Comparison of ENCODE assay signal across 18 cellular contexts in the genomic region with DNA sequence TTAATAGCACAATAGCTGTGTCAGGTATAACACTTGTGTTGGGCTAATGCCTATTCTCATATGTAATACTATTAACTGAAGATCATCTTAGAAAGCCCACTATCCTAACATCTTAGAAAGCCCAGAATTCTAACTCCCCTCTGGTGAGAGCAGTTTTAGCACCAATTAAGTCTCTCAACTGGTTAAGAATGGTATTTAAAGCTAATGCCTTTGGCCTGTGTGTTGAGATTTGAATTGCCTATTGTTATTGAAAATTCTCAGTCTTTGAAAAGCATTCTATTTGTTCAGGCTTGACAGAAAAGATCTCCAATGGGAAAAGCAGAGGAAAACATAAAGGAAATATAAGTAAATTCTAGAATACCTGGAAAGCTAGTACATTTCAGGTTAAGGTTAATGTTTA.
DNase-seq lines count a peak whose midpoint lies in the region; TF ChIP-seq lines count a peak whose summit lies in the region.
"Had no signal": no experiment of that assay in that cellular context is flagged by ENCODE, and none has a peak within 500 bp of the region (broad histone marks: within the 10 kb centered on the region; RNA-seq: fewer than 3 reads in every experiment).

No MANE protein-coding gene starts in this region.

- no peak overlapping the region for H3K4me3 ChIP-seq in ascending aorta
- no peak overlapping the region for H3K4me3 ChIP-seq in tibial artery
- H3K4me3 ChIP-seq: PC-9 had no signal

- H3K27ac ChIP-seq in ascending aorta: peak overlapping the region; percentile 69 to 75
- H3K27ac ChIP-seq in tibial artery: peak overlapping the region; percentile 67 to 69
- H3K27ac ChIP-seq: 22Rv1, foreskin keratinocyte, PC-9 had no signal

- CTCF ChIA-PET in activated naive CD4-positive, alpha-beta T cell treated with anti-CD3 and anti-CD28 coated beads, Interleukin-2, amount 10 ng/mL, durations not matched to agents 7 days and 5 days (lab: Charles Lee): no interaction called here
- CTCF ChIA-PET in activated naive CD4-positive, alpha-beta T cell treated with anti-CD3 and anti-CD28 coated beads for 36 hours (lab: Charles Lee): no interaction called here

- intact Hi-C loops in activated naive CD4-positive, alpha-beta T cell treated with anti-CD3 and anti-CD28 coated beads for 36 hours (cut with micrococcal nuclease): no loop called here
- intact Hi-C loops in ascending aorta (cut with DNase I): loop anchor here (5.0 to 10.0 kb wide), 3 partner anchors 217 to 1041 kb away; a partner anchor contains a TSS
- intact Hi-C loops in tibial artery (cut with DNase I; ENCODE audit: low total_unique reads): no loop called here

- H3K27ac Mint-ChIP-seq in activated naive CD4-positive, alpha-beta T cell treated with anti-CD3 and anti-CD28 coated beads, Interleukin-2, amount 10 ng/mL, durations not matched to agents 7 days and 5 days: peak overlapping the region; percentile 71
- H3K27ac Mint-ChIP-seq in activated naive CD4-positive, alpha-beta T cell treated with anti-CD3 and anti-CD28 coated beads for 36 hours: no peak overlapping the region
- H3K27ac Mint-ChIP-seq in mesothelial cell of epicardium: peak overlapping the region; percentile 77
- H3K27ac Mint-ChIP-seq: activated CD4-positive, alpha-beta memory T cell treated with anti-CD3 and anti-CD28 coated beads, Interleukin-2, amount 10 ng/mL, durations not matched to agents 7 days and 5 days; activated T-helper 1 cell treated with anti-CD3 and anti-CD28 coated beads, Interleukin-12 subunit alpha, Interleukin-12 subunit beta, Interleukin-2, Interleukin-4 antibody, amounts not matched to agents 30 ng/mL and 10 ng/mL and 1 ng/mL, durations not matched to agents 14 hours and 24 hours and 36 hours had no signal

- H3K9me3 ChIP-seq in ascending aorta (no peaks in the 10 kb centered on the region), tibial artery (no peaks in the 10 kb centered on the region)

- TF ChIP-seq CTCF in ascending aorta (IDR thresholded peaks at IDR 0.05): no peak
- TF ChIP-seq CTCF in mesothelial cell of epicardium (IDR thresholded peaks at IDR 0.05; ENCODE audit: unreplicated experiment): no peak
- no peak for TF ChIP-seq CTCF in tibial artery (IDR thresholded peaks at IDR 0.05)

- H3K4me3 Mint-ChIP-seq in activated naive CD4-positive, alpha-beta T cell treated with anti-CD3 and anti-CD28 coated beads, Interleukin-2, amount 10 ng/mL, durations not matched to agents 7 days and 5 days: no peak overlapping the region
- H3K4me3 Mint-ChIP-seq in activated naive CD4-positive, alpha-beta T cell treated with anti-CD3 and anti-CD28 coated beads for 36 hours: no peak overlapping the region
- H3K4me3 Mint-ChIP-seq in mesothelial cell of epicardium: no peak overlapping the region
- H3K4me3 Mint-ChIP-seq: activated CD4-positive, alpha-beta memory T cell treated with anti-CD3 and anti-CD28 coated beads, Interleukin-2, amount 10 ng/mL, durations not matched to agents 7 days and 5 days; activated T-helper 1 cell treated with anti-CD3 and anti-CD28 coated beads, Interleukin-12 subunit alpha, Interleukin-12 subunit beta, Interleukin-2, Interleukin-4 antibody, amounts not matched to agents 30 ng/mL and 10 ng/mL and 1 ng/mL, durations not matched to agents 14 hours and 24 hours and 36 hours had no signal

- H3K27me3 ChIP-seq in ascending aorta: no peaks in the 10 kb centered on the region
- no peaks in the 10 kb centered on the region for H3K27me3 ChIP-seq in tibial artery

- peaks cover 12% of the 10 kb centered on the region for H3K36me3 Mint-ChIP-seq in activated naive CD4-positive, alpha-beta T cell treated with anti-CD3 and anti-CD28 coated beads, Interleukin-2, amount 10 ng/mL, durations not matched to agents 7 days and 5 days
- peaks cover 3% of the 10 kb centered on the region for H3K36me3 Mint-ChIP-seq in activated naive CD4-positive, alpha-beta T cell treated with anti-CD3 and anti-CD28 coated beads for 36 hours (ENCODE audit: low read depth)
- no peaks in the 10 kb centered on the region for H3K36me3 Mint-ChIP-seq in mesothelial cell of epicardium

- H3K36me3 ChIP-seq in ascending aorta (no peaks in the 10 kb centered on the region), tibial artery (no peaks in the 10 kb centered on the region)

- H3K27me3 Mint-ChIP-seq in activated naive CD4-positive, alpha-beta T cell treated with anti-CD3 and anti-CD28 coated beads, Interleukin-2, amount 10 ng/mL, durations not matched to agents 7 days and 5 days: no peaks in the 10 kb centered on the region
- H3K27me3 Mint-ChIP-seq in activated naive CD4-positive, alpha-beta T cell treated with anti-CD3 and anti-CD28 coated beads for 36 hours (ENCODE audit: low read depth): no peaks in the 10 kb centered on the region
- H3K27me3 Mint-ChIP-seq in mesothelial cell of epicardium (ENCODE audit: low read depth): no peaks in the 10 kb centered on the region
- H3K27me3 Mint-ChIP-seq: activated CD4-positive, alpha-beta memory T cell treated with anti-CD3 and anti-CD28 coated beads, Interleukin-2, amount 10 ng/mL, durations not matched to agents 7 days and 5 days had no signal

- H3K4me1 Mint-ChIP-seq in activated naive CD4-positive, alpha-beta T cell treated with anti-CD3 and anti-CD28 coated beads, Interleukin-2, amount 10 ng/mL, durations not matched to agents 7 days and 5 days: peaks cover 2% of the 10 kb centered on the region
- H3K4me1 Mint-ChIP-seq in activated naive CD4-positive, alpha-beta T cell treated with anti-CD3 and anti-CD28 coated beads for 36 hours (ENCODE audit: low read depth): peaks cover 29% of the 10 kb centered on the region
- peaks cover 32% of the 10 kb centered on the region for H3K4me1 Mint-ChIP-seq in mesothelial cell of epicardium

- H3K9me3 Mint-ChIP-seq in activated naive CD4-positive, alpha-beta T cell treated with anti-CD3 and anti-CD28 coated beads, Interleukin-2, amount 10 ng/mL, durations not matched to agents 7 days and 5 days: no peaks in the 10 kb centered on the region
- H3K9me3 Mint-ChIP-seq in activated naive CD4-positive, alpha-beta T cell treated with anti-CD3 and anti-CD28 coated beads for 36 hours: no peaks in the 10 kb centered on the region
- no peaks in the 10 kb centered on the region for H3K9me3 Mint-ChIP-seq in mesothelial cell of epicardium
- H3K9me3 Mint-ChIP-seq: activated CD4-positive, alpha-beta memory T cell treated with anti-CD3 and anti-CD28 coated beads, Interleukin-2, amount 10 ng/mL, durations not matched to agents 7 days and 5 days; activated T-helper 1 cell treated with anti-CD3 and anti-CD28 coated beads, Interleukin-12 subunit alpha, Interleukin-12 subunit beta, Interleukin-2, Interleukin-4 antibody, amounts not matched to agents 30 ng/mL and 10 ng/mL and 1 ng/mL, durations not matched to agents 14 hours and 24 hours and 36 hours had no signal

- H3K4me1 ChIP-seq in ascending aorta (peaks cover 11 to 18% of the 10 kb centered on the region in 2 donors), tibial artery (peaks cover 0 to 52% (median 20%) of the 10 kb centered on the region in 4 donors)
- H3K4me1 ChIP-seq: foreskin keratinocyte had no signal

- no peak for DNase-seq in activated naive CD4-positive, alpha-beta T cell treated with anti-CD3 and anti-CD28 coated beads, Interleukin-2, amount 10 ng/mL, durations not matched to agents 7 days and 5 days
- no peak for DNase-seq in activated naive CD4-positive, alpha-beta T cell treated with anti-CD3 and anti-CD28 coated beads for 36 hours
- no peak for DNase-seq in ascending aorta (ENCODE audit: low spot score in 2 of 2)
- no peak for DNase-seq in mesothelial cell of epicardium (ENCODE audit: low spot score in 2 of 2, unreplicated experiment in 2 of 2)
- no peak for DNase-seq in tibial artery
- DNase-seq in T-helper 2 cell: no peak
- DNase-seq in COLO668 (lab: John Stamatoyannopoulos, UW; ENCODE audit: unreplicated experiment): no peak
- DNase-seq in glomerular visceral epithelial cell (ENCODE audit: extremely low spot score): no peak
- DNase-seq: activated CD4-positive, alpha-beta memory T cell treated with anti-CD3 and anti-CD28 coated beads, Interleukin-2, amount 10 ng/mL, durations not matched to agents 7 days and 5 days; C1 segment of cervical spinal cord; DND-41; foreskin keratinocyte; NCI-H1694 treated with DMSO at 0.1 percent for 48 hours; NCI-H526; PC-9; substantia nigra had no signal
